ENCODE assay signal across 1 cellular context in genomic region chr7:33511735-33512134, GRCh38.
TF ChIP-seq lines count a peak whose summit lies in the region.

No MANE protein-coding gene starts in this region.

TF ChIP-seq in GM12878, 131 proteins besides CTCF, POLR2A, EP300 and RAD21 (continued from another document):
- TF ChIP-seq CUX1 (IDR thresholded peaks at IDR 0.05; ENCODE audit: insufficient replicate concordance, low read depth, low read length) (peak; percentile 37), BCL11A (IDR thresholded peaks at IDR 0.05; ENCODE audit: low read depth, low read length) (peak; percentile 50; the same call in 1 of the 2 replicates), PKNOX1 (IDR thresholded peaks at IDR 0.05) (peak; percentile 95)
